Comparison of ENCODE assay signal across 7 cellular contexts in genomic region chr6:47083586-47084047, GRCh38. TPM values are rescaled to one million over a fixed set of nuclear protein-coding genes. Genes with fewer than 3 reads are reported as not detected.
DNase-seq lines count a peak whose midpoint lies in the region; ATAC-seq and TF ChIP-seq lines count a peak whose summit lies in the region.

No MANE protein-coding gene starts in this region.

- H3K27me3 ChIP-seq in brain microvascular endothelial cell (replicated peaks) (no peaks in the 10 kb centered on the region), left lung (no peaks in the 10 kb centered on the region), uterus (no peaks in the 10 kb centered on the region)

- H3K9me3 ChIP-seq in left lung (no peaks in the 10 kb centered on the region), uterus (no peaks in the 10 kb centered on the region)

- in situ Hi-C loops in brain microvascular endothelial cell (cut with HindIII; ENCODE audit: low pct_ligation_motif_present, low sequenced_read_pairs) = no loop called here

- TF ChIP-seq CTCF in brain microvascular endothelial cell (IDR thresholded peaks at IDR 0.05; ENCODE audit: low read depth, low read length, missing control alignments) (no peak), left lung (IDR thresholded peaks at IDR 0.05) (no peak), uterus (IDR thresholded peaks at IDR 0.05) (no peak)

- peak; percentile 96 for ATAC-seq in left lung
- no peak for ATAC-seq in HG03139 (IDR thresholded peaks at IDR 0.05; ENCODE audit: unreplicated experiment)
- no peak for ATAC-seq in HG03571 (IDR thresholded peaks at IDR 0.05; ENCODE audit: unreplicated experiment)

- peak; percentile 81 for DNase-seq in NCI-H1092 treated with DMSO at 0.1 percent for 48 hours (lab: John Stamatoyannopoulos, UW)
- DNase-seq in brain microvascular endothelial cell = peak; percentile 19
- peak; percentile 82 to 86 for DNase-seq in left lung
- peak; percentile 95 to 97 for DNase-seq in uterus
- no peak for DNase-seq in activated CD8-positive, alpha-beta memory T cell treated with anti-CD3 and anti-CD28 coated beads for 24 hours

- TF ChIP-seq POLR2A in uterus (IDR thresholded peaks at IDR 0.05) = no peak

- H3K36me3 ChIP-seq in brain microvascular endothelial cell (replicated peaks) = no peaks in the 10 kb centered on the region
- no peaks in the 10 kb centered on the region for H3K36me3 ChIP-seq in left lung
- H3K36me3 ChIP-seq in uterus = no peaks in the 10 kb centered on the region

- H3K4me1 ChIP-seq in left lung (peaks cover 12 to 21% of the 10 kb centered on the region in 2 donors), uterus (peaks cover 0 to 7% of the 10 kb centered on the region in 2 donors)

- H3K4me3 ChIP-seq in brain microvascular endothelial cell (ENCODE audit: low read depth, low read length) (no peak overlapping the region), left lung (no peak overlapping the region), uterus (no peak overlapping the region)

- intact Hi-C loops in left lung (cut with DNase I) = no loop called here
- intact Hi-C loops in uterus (cut with DNase I; ENCODE audit: low total_unique reads) = no loop called here

- H3K27ac ChIP-seq in brain microvascular endothelial cell (no peak overlapping the region), left lung (peak overlapping the region in 1 of 2 donors; percentile 14), uterus (peak overlapping the region; percentile 52 to 64)

RNA-seq across cellular contexts. Expression of gene ADGRF1, which starts 41.5 kb away (rescaled TPM):
- 10 to 100 TPM; 29.6 to 30.0 TPM for total RNA-seq in left lung
- under 1 TPM in 1 of 4 donors, not detected in 3; 0.35 TPM for total RNA-seq in uterus

Comparison
In these comparisons a context has a peak if more than half of its experiments do, and no peak if none do; other contexts are left out.
1. RNA of gene ADGRF1, which starts 41.5 kb away (total RNA-seq): 29.6 to 30.0 TPM in left lung; 0.35 TPM in uterus; every median in the first group is over 10 times any median in the second.